ENCODE assay signal across 8 cellular contexts in the genomic region with DNA sequence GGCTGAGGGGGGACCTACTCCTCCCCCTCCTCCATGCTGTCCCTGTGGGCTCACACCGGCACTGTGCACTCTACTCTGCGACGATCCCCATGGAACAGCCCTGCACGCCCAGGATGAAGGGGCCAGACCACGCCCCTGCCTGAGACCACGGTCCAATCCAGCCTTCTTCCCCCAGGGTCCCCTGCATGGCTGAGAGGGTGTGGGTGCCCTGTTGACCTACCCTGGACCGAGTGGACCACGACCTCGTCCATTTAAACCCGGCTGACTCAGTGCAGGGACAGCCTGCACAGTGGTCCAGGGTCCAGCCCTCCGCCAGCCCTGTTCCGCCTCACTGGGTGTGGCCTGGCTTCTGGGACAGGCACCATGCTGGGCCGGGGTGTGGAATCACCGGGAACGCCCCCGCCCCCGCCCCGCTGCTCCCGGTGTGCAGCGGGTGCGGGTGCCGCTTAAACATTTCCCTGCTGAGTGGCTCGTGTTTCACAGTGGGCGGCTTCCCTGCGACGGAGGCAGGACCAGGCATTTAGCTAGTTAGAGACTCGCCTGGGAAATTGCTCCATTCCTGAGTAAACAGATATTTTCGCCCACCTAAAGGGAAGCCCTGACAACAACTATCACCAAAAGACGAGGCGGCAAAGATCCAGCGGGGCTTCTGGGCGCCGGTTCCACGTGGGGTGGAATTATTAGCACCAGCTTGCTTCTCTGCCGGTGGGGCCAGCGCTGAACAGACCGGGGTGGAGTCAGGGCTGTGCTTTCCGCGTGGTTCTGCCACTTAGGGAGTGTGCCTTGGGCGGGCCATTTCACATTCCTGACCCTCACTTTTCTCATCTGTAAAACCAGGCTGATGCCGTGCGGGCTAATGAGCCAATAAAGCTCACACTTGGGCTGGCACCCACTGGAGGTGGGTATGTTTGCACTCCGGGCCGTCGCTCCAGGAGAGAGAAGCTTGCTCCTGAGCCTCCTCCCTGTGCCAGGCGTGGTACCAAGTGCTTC. TPM values are rescaled to one million over a fixed set of nuclear protein-coding genes. Genes with fewer than 3 reads are reported as not detected.
DNase-seq lines count a peak whose midpoint lies in the region; ATAC-seq and TF ChIP-seq lines count a peak whose summit lies in the region.

No MANE protein-coding gene starts in this region.

- H3K36me3 ChIP-seq in colonic mucosa (no peaks in the 10 kb centered on the region), neural progenitor cell (no peaks in the 10 kb centered on the region)

- H3K9me3 Mint-ChIP-seq in neural progenitor cell, result no peaks in the 10 kb centered on the region

- H3K79me2 ChIP-seq in neural progenitor cell (ENCODE audit: low read depth), result no peaks in the 10 kb centered on the region

- peaks cover 8% of the 10 kb centered on the region for H3F3A ChIP-seq in neural progenitor cell (ENCODE audit: low read depth)

- no peak overlapping the region for H3K4me3 Mint-ChIP-seq in neural progenitor cell

- H3K4me1 Mint-ChIP-seq in neural progenitor cell, result peaks cover 23% of the 10 kb centered on the region

- H3K4me3 ChIP-seq in colonic mucosa (no peak overlapping the region), neural progenitor cell (peak overlapping the region; percentile 30)

- H3K9me3 ChIP-seq in colonic mucosa (no peaks in the 10 kb centered on the region), neural progenitor cell (ENCODE audit: low read depth) (no peaks in the 10 kb centered on the region)

- H3K4me1 ChIP-seq in colonic mucosa (no peaks in the 10 kb centered on the region), neural progenitor cell (peaks cover 17% of the 10 kb centered on the region)

- no peaks in the 10 kb centered on the region for H3K36me3 Mint-ChIP-seq in neural progenitor cell

- intact Hi-C loops in colonic mucosa (cut with DNase I), result no loop called here

- peak overlapping the region; percentile 33 for H3K27ac Mint-ChIP-seq in neural progenitor cell

- peak overlapping the region; percentile 35 for H2AFZ ChIP-seq in neural progenitor cell (replicated peaks)

- peak overlapping the region in 1 of 2 donors; percentile 12 for H3K9ac ChIP-seq in colonic mucosa (ENCODE audit: low read depth in 2 of 2, low read length in 2 of 2)
- no peak overlapping the region for H3K9ac ChIP-seq in neural progenitor cell

- peaks cover 29% of the 10 kb centered on the region for H3K27me3 Mint-ChIP-seq in neural progenitor cell (ENCODE audit: insufficient read depth, low read depth)

- H3K4me2 ChIP-seq in neural progenitor cell, result peak overlapping the region; percentile 77

- ATAC-seq in HG03520 (IDR thresholded peaks at IDR 0.05; ENCODE audit: unreplicated experiment) (no peak), HG03135 (IDR thresholded peaks at IDR 0.05; ENCODE audit: unreplicated experiment) (no peak)

- no peak overlapping the region for H3K27ac ChIP-seq in colonic mucosa
- H3K27ac ChIP-seq in neural progenitor cell, result no peak overlapping the region

- DNase-seq in ELF-1 (ENCODE audit: low read depth, low spot score) (peak; percentile 52), NCI-H2107 treated with DMSO at 0.1 percent for 48 hours (lab: John Stamatoyannopoulos, UW; ENCODE audit: unreplicated experiment) (peak; percentile 80), colonic mucosa (peak; percentile 53), neural progenitor cell (ENCODE audit: low spot score) (peak; percentile 67), middle frontal gyrus (ENCODE audit: extremely low spot score, low spot score) (no peak), NOMO-1 (lab: John Stamatoyannopoulos, UW; ENCODE audit: unreplicated experiment in 2 of 2) (no peak)

- TF ChIP-seq CTCF in colonic mucosa (IDR thresholded peaks at IDR 0.05) (no peak), neural progenitor cell (IDR thresholded peaks at IDR 0.05) (no peak)

- H4K20me1 ChIP-seq in neural progenitor cell (ENCODE audit: low read depth), result no peaks in the 10 kb centered on the region

- H3K27me3 ChIP-seq in colonic mucosa (no peaks in the 10 kb centered on the region), neural progenitor cell (peaks cover 64% of the 10 kb centered on the region)

RNA-seq across cellular contexts. Expression of gene DBH, which starts 22.6 kb away (rescaled TPM):
- total RNA-seq in colonic mucosa (not detected), neural progenitor cell (ENCODE audit: low replicate concordance) (not detected in 2 replicates)

RNA-seq across cellular contexts. Expression of gene FAM163B, which starts 49.5 kb away (rescaled TPM):
- 1 to 10 TPM in 1 of 2 donors, not detected in 1; 1.2 TPM for total RNA-seq in colonic mucosa
- 0.31 TPM in 1 of 2 replicates, not detected in the other for total RNA-seq in neural progenitor cell (ENCODE audit: low replicate concordance)

Comparison
In these comparisons a context has a peak if more than half of its experiments do, and no peak if none do; other contexts are left out.
1. DNase-seq: peak in ELF-1 (single experiment), NCI-H2107 treated with DMSO at 0.1 percent for 48 hours (single experiment), colonic mucosa (single experiment) and neural progenitor cell (single experiment); none in middle frontal gyrus (single experiment) and NOMO-1 (0 of 2).